ENCODE assay signal across 17 cellular contexts in the genomic region with DNA sequence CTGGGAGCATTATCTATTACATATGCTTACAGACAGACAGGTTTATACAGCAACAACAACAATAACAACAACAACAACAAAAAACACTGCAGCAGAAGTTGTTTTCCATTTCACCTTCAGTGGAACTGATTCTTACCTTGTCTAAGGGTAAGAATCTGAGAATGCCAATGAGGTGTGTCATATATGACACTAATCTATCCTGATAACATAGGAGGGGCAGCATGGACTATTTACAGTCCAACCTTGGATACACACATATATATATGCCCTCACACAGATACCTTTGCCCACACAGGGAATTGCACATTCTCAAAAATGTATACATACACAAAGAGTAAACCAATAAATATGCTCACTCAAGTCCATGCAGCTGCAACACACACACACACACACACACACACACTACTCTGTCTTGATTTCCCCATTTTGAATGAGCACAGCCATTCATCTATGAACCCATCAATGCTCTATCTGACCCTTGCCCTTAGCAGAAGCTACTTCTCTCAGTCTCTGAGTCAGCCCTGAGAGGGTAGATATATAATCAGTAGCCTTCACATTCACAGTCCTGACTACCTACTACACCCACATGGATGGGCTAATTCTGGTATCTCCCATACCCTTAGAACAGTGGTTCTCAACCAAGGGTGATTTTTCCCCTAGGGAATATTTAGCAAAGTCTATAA.
"Had no signal": no experiment of that assay in that cellular context is flagged by ENCODE, and none has a peak within 500 bp of the region (broad histone marks: within the 10 kb centered on the region; RNA-seq: fewer than 3 reads in every experiment).

No MANE protein-coding gene starts in this region.

- ATAC-seq: activated CD8-positive, alpha-beta memory T cell treated with anti-CD3 and anti-CD28 coated beads, Interleukin-2, amount 10 ng/mL, durations not matched to agents 7 days and 5 days; activated naive CD8-positive, alpha-beta T cell treated with anti-CD3 and anti-CD28 coated beads, Interleukin-2, amount 50 U/mL, for 24 hours; esophagus mucosa; left ventricle myocardium superior; right cardiac atrium had no signal

- DNase-seq: activated CD4-positive, alpha-beta memory T cell treated with anti-CD3 and anti-CD28 coated beads for 36 hours; activated CD8-positive, alpha-beta memory T cell treated with anti-CD3 and anti-CD28 coated beads, Interleukin-2, amount 10 ng/mL, durations not matched to agents 7 days and 5 days; activated naive CD4-positive, alpha-beta T cell treated with anti-CD3 and anti-CD28 coated beads for 36 hours; activated naive CD8-positive, alpha-beta T cell treated with anti-CD3 and anti-CD28 coated beads, Interleukin-2, amount 50 U/mL, for 24 hours; activated T-cell treated with anti-CD3 and anti-CD28 coated beads, Interleukin-2, amount 50 U/mL, for 1 hour; left ventricle myocardium superior; mesendoderm; nucleus accumbens; right cardiac atrium; upper lobe of left lung had no signal

- H3K9me3 ChIP-seq: suprapubic skin, upper lobe of left lung had no signal

- FAIRE-seq: astrocyte, keratinocyte had no signal

- H3K36me3 ChIP-seq: cardiac muscle cell, suprapubic skin, upper lobe of left lung had no signal

- H3K4me3 ChIP-seq: cardiac muscle cell, skin epidermis, suprapubic skin, upper lobe of left lung had no signal

- H3K27me3 ChIP-seq: cardiac muscle cell, suprapubic skin, upper lobe of left lung had no signal

- H3K27ac ChIP-seq: cardiac muscle cell, skin epidermis, suprapubic skin, upper lobe of left lung, VCaP had no signal
